Comparison of ENCODE assay signal across 11 cellular contexts in the genomic region with DNA sequence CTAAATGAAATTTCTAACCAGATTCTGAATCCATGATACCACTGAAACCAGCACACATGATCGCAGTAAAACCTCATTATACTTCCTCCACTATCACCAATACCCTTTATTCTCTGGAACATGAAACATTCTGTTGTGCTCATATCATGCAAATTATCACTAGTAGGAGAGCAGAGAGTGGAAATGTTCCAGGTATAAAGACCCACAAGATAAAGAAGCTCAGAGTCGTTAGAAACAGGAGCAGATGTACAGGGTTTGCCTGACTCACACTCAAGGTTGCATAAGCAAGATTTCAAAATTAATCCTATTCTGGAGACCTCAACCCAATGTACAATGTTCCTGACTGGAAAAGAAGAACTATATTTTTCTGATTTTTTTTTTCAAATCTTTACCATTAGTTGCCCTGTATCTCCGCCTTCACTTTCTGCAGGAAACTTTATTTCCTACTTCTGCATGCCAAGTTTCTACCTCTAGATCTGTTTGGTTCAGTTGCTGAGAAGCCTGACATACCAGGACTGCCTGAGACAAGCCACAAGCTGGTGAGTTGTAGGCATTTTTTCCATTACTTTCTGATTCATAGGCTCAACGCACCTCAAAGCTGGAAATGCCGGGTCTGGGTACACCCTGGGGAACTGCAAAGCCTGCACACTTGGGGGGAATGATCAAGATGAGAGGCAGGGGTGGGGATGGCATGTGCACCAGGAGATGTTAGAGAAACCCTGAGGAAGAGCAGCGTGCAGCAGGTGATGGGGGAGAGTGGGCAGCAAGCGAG. TPM values are rescaled to one million over a fixed set of nuclear protein-coding genes. Genes with fewer than 3 reads are reported as not detected.
DNase-seq lines count a peak whose midpoint lies in the region; TF ChIP-seq lines count a peak whose summit lies in the region.
"Had no signal": no experiment of that assay in that cellular context is flagged by ENCODE, and none has a peak within 500 bp of the region (broad histone marks: within the 10 kb centered on the region; RNA-seq: fewer than 3 reads in every experiment).

Gene CCR2, plus strand, starts transcription at position 473 of the 772 bp plus-strand sequence. CDS start 3,417 bp downstream, outside the sequence.

- H3K9me3 ChIP-seq in mononuclear cell (ENCODE audit: low read depth, low read length), result no peaks in the 10 kb centered on the region
- no peaks in the 10 kb centered on the region for H3K9me3 ChIP-seq in smooth muscle cell (replicated peaks; ENCODE audit: low read depth)
- H3K9me3 ChIP-seq in GM23248 (ENCODE audit: low read depth), result no peaks in the 10 kb centered on the region
- H3K9me3 ChIP-seq in SK-N-SH, result no peaks in the 10 kb centered on the region

- no peak within 1 kb of the TSS for H3K27ac ChIP-seq in smooth muscle cell (ENCODE audit: low read depth)
- H3K27ac ChIP-seq in GM23248, result no peak within 1 kb of the TSS
- H3K27ac ChIP-seq in SK-N-SH (ENCODE audit: low read depth in 2 of 2, low read length in 1 of 2), result no peak within 1 kb of the TSS

- peak within 1 kb of the TSS; percentile 96 for H3K27ac Mint-ChIP-seq in activated CD4-positive, alpha-beta memory T cell treated with anti-CD3 and anti-CD28 coated beads, Interleukin-2, amount 10 ng/mL, durations not matched to agents 7 days and 5 days
- H3K27ac Mint-ChIP-seq: nephron had no signal

- no peak for TF ChIP-seq RAD21 in SK-N-SH (IDR thresholded peaks at IDR 0.05; ENCODE audit: low read length)

- H2AFZ ChIP-seq in smooth muscle cell (ENCODE audit: low read depth) (no peak within 1 kb of the TSS), GM23248 (no peak within 1 kb of the TSS), SK-N-SH (ENCODE audit: low read depth) (no peak within 1 kb of the TSS)

- peaks cover 60% of the 10 kb centered on the region for H3K36me3 Mint-ChIP-seq in activated CD4-positive, alpha-beta memory T cell treated with anti-CD3 and anti-CD28 coated beads, Interleukin-2, amount 10 ng/mL, durations not matched to agents 7 days and 5 days (ENCODE audit: low read depth)

- in situ Hi-C loops in GM23248 (cut with MboI), result loop anchor here (25.0 kb wide), 2 partner anchors 417 to 592 kb away; partner anchors contain the start of gene CXCR6

- H3K4me2 ChIP-seq in smooth muscle cell, result no peak within 1 kb of the TSS
- H3K4me2 ChIP-seq in GM23248 (ENCODE audit: unreplicated experiment), result no peak within 1 kb of the TSS
- H3K4me2 ChIP-seq in SK-N-SH, result no peak within 1 kb of the TSS

- H3K79me2 ChIP-seq in smooth muscle cell (ENCODE audit: low read depth), result no peaks in the 10 kb centered on the region
- H3K79me2 ChIP-seq in GM23248 (ENCODE audit: insufficient read depth), result no peaks in the 10 kb centered on the region
- H3K79me2 ChIP-seq in SK-N-SH (ENCODE audit: insufficient read depth), result no peaks in the 10 kb centered on the region

- H3K9me2 ChIP-seq in GM23248 (ENCODE audit: insufficient read depth) (no peaks in the 10 kb centered on the region), SK-N-SH (no peaks in the 10 kb centered on the region)

- H3K27me3 Mint-ChIP-seq in activated CD4-positive, alpha-beta memory T cell treated with anti-CD3 and anti-CD28 coated beads, Interleukin-2, amount 10 ng/mL, durations not matched to agents 7 days and 5 days, result peaks cover 39% of the 10 kb centered on the region

- no peak for TF ChIP-seq CTCF in NB4 (IDR thresholded peaks at IDR 0.05; ENCODE audit: low read depth, low read length)
- no peak for TF ChIP-seq CTCF in smooth muscle cell (IDR thresholded peaks at IDR 0.05; ENCODE audit: borderline replicate concordance, insufficient read depth, poor library complexity, severe bottlenecking)
- TF ChIP-seq CTCF in SK-N-SH (IDR thresholded peaks at IDR 0.05), result no peak

- H4K20me1 ChIP-seq in smooth muscle cell (ENCODE audit: low read depth), result no peaks in the 10 kb centered on the region
- no peaks in the 10 kb centered on the region for H4K20me1 ChIP-seq in GM23248 (ENCODE audit: insufficient read depth)
- H4K20me1 ChIP-seq in SK-N-SH (ENCODE audit: insufficient read depth), result no peaks in the 10 kb centered on the region

- DNase-seq in CD1c-positive myeloid dendritic cell (ENCODE audit: extremely low spot score) (peak; percentile 50), NB4 (ENCODE audit: low read depth) (peak; percentile 83), smooth muscle cell (lab: John Stamatoyannopoulos, UW; ENCODE audit: unreplicated experiment) (no peak), midbrain (lab: John Stamatoyannopoulos, UW) (no peak), GM23248 (no peak), SK-N-SH (no peak)
- DNase-seq in activated CD4-positive, alpha-beta memory T cell treated with anti-CD3 and anti-CD28 coated beads, Interleukin-2, amount 10 ng/mL, durations not matched to agents 7 days and 5 days, result peak; percentile 34
- DNase-seq: C1 segment of cervical spinal cord had no signal

- POLR2A ChIA-PET in activated CD4-positive, alpha-beta memory T cell treated with anti-CD3 and anti-CD28 coated beads, Interleukin-2, amount 10 ng/mL, durations not matched to agents 7 days and 5 days (lab: Charles Lee), result interaction anchor here (0.8 to 10.8 kb wide), 20 partner anchors 13 to 411 kb away, joined by 3 to 414 read pairs (median 4); partner anchors contain the start of genes CCR1, CCR5 and CXCR6
- POLR2A ChIA-PET in SK-N-SH (lab: Yijun Ruan, JAX), result no interaction called here

- TF ChIP-seq POLR2A in NB4 (IDR thresholded peaks at IDR 0.05; ENCODE audit: extremely low read depth, insufficient read length), result no peak

- H3K4me1 Mint-ChIP-seq in activated CD4-positive, alpha-beta memory T cell treated with anti-CD3 and anti-CD28 coated beads, Interleukin-2, amount 10 ng/mL, durations not matched to agents 7 days and 5 days, result peaks cover 90% of the 10 kb centered on the region
- H3K4me1 Mint-ChIP-seq: nephron had no signal

- no peaks in the 10 kb centered on the region for H3F3A ChIP-seq in smooth muscle cell (ENCODE audit: low read depth)
- no peaks in the 10 kb centered on the region for H3F3A ChIP-seq in GM23248 (ENCODE audit: insufficient read depth)
- H3F3A ChIP-seq in SK-N-SH (replicated peaks; ENCODE audit: insufficient read depth), result no peaks in the 10 kb centered on the region

- H3K27me3 ChIP-seq in mononuclear cell (ENCODE audit: insufficient read depth, low read length) (no peaks in the 10 kb centered on the region), smooth muscle cell (ENCODE audit: low read depth) (peaks cover 43% of the 10 kb centered on the region), GM23248 (replicated peaks; ENCODE audit: insufficient read depth) (peaks cover 51% of the 10 kb centered on the region), SK-N-SH (ENCODE audit: insufficient read depth) (peaks cover 22% of the 10 kb centered on the region; the same call in 1 of the 2 replicates)

- H3K9ac ChIP-seq in smooth muscle cell (ENCODE audit: low read depth) (no peak within 1 kb of the TSS), GM23248 (no peak within 1 kb of the TSS), SK-N-SH (no peak within 1 kb of the TSS)

- peaks cover under 1% of the 10 kb centered on the region for H3K9me3 Mint-ChIP-seq in activated CD4-positive, alpha-beta memory T cell treated with anti-CD3 and anti-CD28 coated beads, Interleukin-2, amount 10 ng/mL, durations not matched to agents 7 days and 5 days
- H3K9me3 Mint-ChIP-seq: nephron had no signal

- H3K36me3 ChIP-seq in smooth muscle cell (ENCODE audit: low read depth), result no peaks in the 10 kb centered on the region
- H3K36me3 ChIP-seq in GM23248 (ENCODE audit: low read depth), result no peaks in the 10 kb centered on the region
- H3K36me3 ChIP-seq in SK-N-SH (replicated peaks in 1 of 2; ENCODE audit: control insufficient read depth in 1 of 2, insufficient read depth in 2 of 2, low read length in 1 of 2), result no peaks in the 10 kb centered on the region

- CTCF ChIA-PET in activated CD4-positive, alpha-beta memory T cell treated with anti-CD3 and anti-CD28 coated beads, Interleukin-2, amount 10 ng/mL, durations not matched to agents 7 days and 5 days (lab: Charles Lee), result interaction anchor here (1.0 to 10.8 kb wide), 7 partner anchors 14 to 146 kb away, joined by 3 to 130 read pairs (median 6); partner anchors contain the start of genes CCR1 and CCR5
- CTCF ChIA-PET in SK-N-SH (lab: Yijun Ruan, JAX), result no interaction called here

- WGBS in smooth muscle cell (ENCODE audit: low lambda C conversion rate), result 70% methylated on average over 7 of the region's 7 CpGs
- 45 to 51% methylated on average over 7 of the region's 7 CpGs for WGBS in GM23248 (ENCODE audit: low coverage in 1 of 2, low lambda C conversion rate in 2 of 2, missing lambda C conversion rate in 2 of 2), 2 experiments
- 1% methylated on average over 7 of the region's 7 CpGs for WGBS in SK-N-SH (ENCODE audit: low lambda C conversion rate)

- peak within 1 kb of the TSS; percentile 82 for H3K4me3 Mint-ChIP-seq in activated CD4-positive, alpha-beta memory T cell treated with anti-CD3 and anti-CD28 coated beads, Interleukin-2, amount 10 ng/mL, durations not matched to agents 7 days and 5 days
- H3K4me3 Mint-ChIP-seq: nephron had no signal

- H3K4me1 ChIP-seq in mononuclear cell (ENCODE audit: insufficient read depth, low read length) (peaks cover 85% of the 10 kb centered on the region), smooth muscle cell (ENCODE audit: low read depth) (no peaks in the 10 kb centered on the region), GM23248 (ENCODE audit: insufficient read depth) (no peaks in the 10 kb centered on the region), SK-N-SH (ENCODE audit: control insufficient read depth in 1 of 2, insufficient read depth in 2 of 2, low read depth in 1 of 2, low read length in 1 of 2) (no peaks in the 10 kb centered on the region)

- no peak for TF ChIP-seq EP300 in SK-N-SH (IDR thresholded peaks at IDR 0.05; ENCODE audit: borderline replicate concordance in 1 of 2, low read depth in 1 of 2, low read length in 1 of 2)

- H3K4me3 ChIP-seq in NB4 (ENCODE audit: low read depth, low read length), result peak within 1 kb of the TSS; percentile 33
- peak within 1 kb of the TSS; percentile 43 for H3K4me3 ChIP-seq in mononuclear cell (ENCODE audit: low read length)
- H3K4me3 ChIP-seq in smooth muscle cell, result no peak within 1 kb of the TSS
- no peak within 1 kb of the TSS for H3K4me3 ChIP-seq in GM23248
- H3K4me3 ChIP-seq in SK-N-SH (ENCODE audit: low read depth in 2 of 2, low read length in 1 of 2), result no peak within 1 kb of the TSS

TF ChIP-seq in SK-N-SH, 30 proteins besides CTCF, POLR2A, EP300 and RAD21 (continues in another document):
- no peak for TF ChIP-seq NFIC (IDR thresholded peaks at IDR 0.05; ENCODE audit: borderline replicate concordance)

RNA-seq across cellular contexts. Expression of gene CCR2, which starts in this region (rescaled TPM):
- total RNA-seq in activated CD4-positive, alpha-beta memory T cell treated with anti-CD3 and anti-CD28 coated beads, Interleukin-2, amount 10 ng/mL, durations not matched to agents 7 days and 5 days, result 100 to 1,000 TPM; 167 to 174 TPM
- total RNA-seq in mononuclear cell, result 6.9 TPM
- not detected in 2 replicates for total RNA-seq in smooth muscle cell
- polyA plus RNA-seq in smooth muscle cell, result not detected in 2 replicates
- total RNA-seq in GM23248 (2014; rRNA removed; shearing (Covaris generic)), result not detected in 2 replicates
- polyA plus RNA-seq in GM23248 (2016; fragmentation: Nextera tagmentation; extraction: Ambion mirVana), result not detected in 2 replicates
- not detected in 2 replicates for polyA plus RNA-seq in SK-N-SH (2012; rRNA removed)
- polyA plus RNA-seq in SK-N-SH (2012; cell fraction: cytosol; rRNA removed), result not detected in 2 replicates
- not detected in 2 replicates for polyA plus RNA-seq in SK-N-SH (2012; cell fraction: nucleus; rRNA removed)
- total RNA-seq: endothelial cell of umbilical vein had no signal
- polyA plus RNA-seq: endothelial cell of umbilical vein had no signal

Comparison
In these comparisons a context has a peak if more than half of its experiments do, and no peak if none do; other contexts are left out.
1. RNA of gene CCR2 (total RNA-seq): 167 to 174 TPM in activated CD4-positive, alpha-beta memory T cell treated with anti-CD3 and anti-CD28 coated beads, Interleukin-2, amount 10 ng/mL, durations not matched to agents 7 days and 5 days; 6.9 TPM in mononuclear cell (single experiment), not detected in smooth muscle cell and not detected in GM23248; every median in the first group is over 10 times any median in the second.
2. DNase-seq: peak in CD1c-positive myeloid dendritic cell (single experiment), NB4 (single experiment) and activated CD4-positive, alpha-beta memory T cell treated with anti-CD3 and anti-CD28 coated beads, Interleukin-2, amount 10 ng/mL, durations not matched to agents 7 days and 5 days (single experiment); none in smooth muscle cell (single experiment), midbrain (single experiment), GM23248 (single experiment) and SK-N-SH (single experiment).
3. H3K4me3 ChIP-seq: peak in NB4 (single experiment) and mononuclear cell (single experiment); none in smooth muscle cell (single experiment), GM23248 (single experiment) and SK-N-SH (0 of 2).